ENCODE assay signal across 1 cellular context in genomic region chr12:46515829-46516228, GRCh38.
TF ChIP-seq lines count a peak whose summit lies in the region.

No MANE protein-coding gene starts in this region.

TF ChIP-seq in IMR-90, 13 proteins besides CTCF, POLR2A, EP300 and RAD21 (continued from another document):
- TF ChIP-seq MXI1 (IDR thresholded peaks at IDR 0.05; ENCODE audit: borderline replicate concordance, low read depth, low read length) (no peak), BHLHE40 (IDR thresholded peaks at IDR 0.05; ENCODE audit: low read depth, low read length) (no peak), RCOR1 (IDR thresholded peaks at IDR 0.05; ENCODE audit: insufficient replicate concordance, low read length) (no peak)
